Comparison of ENCODE assay signal across 1 cellular context in genomic region chr3:46400000-46400734, GRCh38.
TF ChIP-seq lines count a peak whose summit lies in the region.

No MANE protein-coding gene starts in this region.

TF ChIP-seq in IMR-90, 13 proteins besides CTCF, POLR2A, EP300 and RAD21:
- no peak for TF ChIP-seq MAFK (IDR thresholded peaks at IDR 0.05; ENCODE audit: low read depth, low read length)
- no peak for TF ChIP-seq RFX5 (IDR thresholded peaks at IDR 0.05; ENCODE audit: low read depth, low read length)
- TF ChIP-seq BHLHE40 (IDR thresholded peaks at IDR 0.05; ENCODE audit: low read depth, low read length), result no peak
- TF ChIP-seq CEBPB (IDR thresholded peaks at IDR 0.05; ENCODE audit: low read depth, low read length), result no peak
- TF ChIP-seq MAZ (IDR thresholded peaks at IDR 0.05; ENCODE audit: borderline replicate concordance, low read depth, low read length), result no peak
- no peak for TF ChIP-seq MXI1 (IDR thresholded peaks at IDR 0.05; ENCODE audit: borderline replicate concordance, low read depth, low read length)
- no peak for TF ChIP-seq SMC3 (IDR thresholded peaks at IDR 0.05; ENCODE audit: low read depth, low read length)
- no peak for TF ChIP-seq USF2 (IDR thresholded peaks at IDR 0.05; ENCODE audit: low read depth, low read length)
- no peak for TF ChIP-seq NFE2L2 (IDR thresholded peaks at IDR 0.05; ENCODE audit: low read depth, low read length)
- TF ChIP-seq ELK1 (IDR thresholded peaks at IDR 0.05; ENCODE audit: borderline replicate concordance, low read depth, low read length), result no peak
- no peak for TF ChIP-seq FOS (IDR thresholded peaks at IDR 0.05; ENCODE audit: low read depth, low read length)
- no peak for TF ChIP-seq CHD1 (IDR thresholded peaks at IDR 0.05; ENCODE audit: low read depth, low read length)
- no peak for TF ChIP-seq RCOR1 (IDR thresholded peaks at IDR 0.05; ENCODE audit: insufficient replicate concordance, low read length)
